9 cellular contexts compared by ENCODE assay signal in the genomic region with DNA sequence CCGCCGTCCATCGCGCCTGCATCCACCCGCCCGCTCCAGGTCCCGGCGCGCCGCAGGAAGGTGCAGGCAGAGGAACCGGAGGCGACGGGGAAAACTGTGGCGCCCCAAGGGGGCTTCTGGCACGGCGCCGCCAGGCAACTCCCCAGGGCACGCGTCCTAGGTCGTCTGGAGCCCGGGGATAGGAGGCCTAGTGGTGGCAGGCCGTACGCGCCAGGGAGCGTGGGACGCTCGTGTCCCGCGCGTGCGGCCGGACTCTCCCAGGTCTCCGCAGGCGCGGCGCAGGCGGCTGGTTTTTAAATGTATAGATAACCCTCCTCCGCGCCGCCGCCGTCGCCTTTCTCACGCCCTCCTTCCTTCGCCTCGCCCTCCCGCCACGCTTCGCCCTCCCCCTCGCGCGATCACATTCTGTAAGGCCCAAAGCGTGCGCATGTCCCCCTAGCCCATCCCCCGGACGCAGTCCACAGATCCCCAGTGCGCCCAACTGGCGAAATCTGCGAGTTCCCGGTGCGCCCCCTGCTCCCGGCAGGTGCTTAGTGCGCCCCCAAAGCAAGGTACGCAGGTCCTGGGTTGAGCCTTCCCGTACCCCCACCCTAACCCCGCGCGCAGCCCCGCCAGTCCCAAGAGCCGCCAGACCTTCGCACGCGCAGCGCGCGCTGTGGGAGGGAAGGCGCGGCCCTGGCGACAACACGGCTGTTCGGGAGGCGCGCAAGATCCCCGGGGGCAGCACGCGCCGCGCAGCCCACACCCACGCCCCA. TPM values are rescaled to one million over a fixed set of nuclear protein-coding genes. Genes with fewer than 3 reads are reported as not detected.
A peak's percentile ranks its signal among the peaks of the same experiment; 100 is the strongest.
DNase-seq lines count a peak whose midpoint lies in the region; ATAC-seq and TF ChIP-seq lines count a peak whose summit lies in the region.
"Had no signal": no experiment of that assay in that cellular context is flagged by ENCODE, and none has a peak within 500 bp of the region (broad histone marks: within the 10 kb centered on the region; RNA-seq: fewer than 3 reads in every experiment).

A gene with protein sequence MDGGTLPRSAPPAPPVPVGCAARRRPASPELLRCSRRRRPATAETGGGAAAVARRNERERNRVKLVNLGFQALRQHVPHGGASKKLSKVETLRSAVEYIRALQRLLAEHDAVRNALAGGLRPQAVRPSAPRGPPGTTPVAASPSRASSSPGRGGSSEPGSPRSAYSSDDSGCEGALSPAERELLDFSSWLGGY (minus strand): TSS at position 267 of the 755 bp plus-strand sequence. CDS start 256 bp downstream, at position 11.

- no peaks in the 10 kb centered on the region for H3K79me1 ChIP-seq in H9 (ENCODE audit: insufficient read depth, low read depth, low read length, poor library complexity, severe bottlenecking)

- peak; percentile 32 for DNase-seq in H9
- no peak for DNase-seq in activated CD4-positive, alpha-beta memory T cell treated with anti-CD3 and anti-CD28 coated beads, Interleukin-2, amount 10 ng/mL, durations not matched to agents 7 days and 5 days
- DNase-seq in stimulated activated CD4-positive, alpha-beta T cell treated with anti-CD3 and anti-CD28 coated beads, Interleukin-15, amount 100 ng/mL, for 24 hours = no peak
- DNase-seq in NK-92 (lab: John Stamatoyannopoulos, UW; ENCODE audit: unreplicated experiment) = no peak
- DNase-seq in inferior parietal cortex (ENCODE audit: extremely low spot score) = no peak

- no peak within 1 kb of the TSS for H2BK120ac ChIP-seq in H9 (ENCODE audit: low read depth, low read length, poor library complexity, severe bottlenecking)

- H3K4ac ChIP-seq in H9 (ENCODE audit: low read depth, low read length) = no peak within 1 kb of the TSS

- no peaks in the 10 kb centered on the region for H3K36me3 ChIP-seq in iPS-15b (ENCODE audit: control insufficient read depth, insufficient read depth, low read length)
- no peaks in the 10 kb centered on the region for H3K36me3 ChIP-seq in skeletal muscle satellite cell (ENCODE audit: insufficient read depth, low read length)

- no peaks in the 10 kb centered on the region; a peak in 1 of 7 replicates for H3K36me3 Mint-ChIP-seq in H9 (ENCODE audit: insufficient read depth in 1 of 3, low read depth in 3 of 3)
- no peaks in the 10 kb centered on the region for H3K36me3 Mint-ChIP-seq in activated CD4-positive, alpha-beta memory T cell treated with anti-CD3 and anti-CD28 coated beads, Interleukin-2, amount 10 ng/mL, durations not matched to agents 7 days and 5 days (ENCODE audit: low read depth)

- peak within 1 kb of the TSS; percentile 32 for H3K4me3 ChIP-seq in iPS-15b (ENCODE audit: low read depth, low read length)
- peak within 1 kb of the TSS; percentile 58 for H3K4me3 ChIP-seq in skeletal muscle satellite cell (ENCODE audit: low read length)

- H3K23me2 ChIP-seq in H9 (ENCODE audit: insufficient read length, low read depth, low read length, poor library complexity, severe bottlenecking) = peaks cover 7% of the 10 kb centered on the region

- POLR2A ChIA-PET in activated CD4-positive, alpha-beta memory T cell treated with anti-CD3 and anti-CD28 coated beads, Interleukin-2, amount 10 ng/mL, durations not matched to agents 7 days and 5 days (lab: Charles Lee) = interaction anchor here (1.0 to 1.1 kb wide), 2 partner anchors 30 to 32 kb away, joined by 3 to 4 read pairs; no protein-coding TSS in a partner anchor

- H3T11ph ChIP-seq in H9 (ENCODE audit: low read length) = no peak within 1 kb of the TSS

- H4K20me1 ChIP-seq in H9 (ENCODE audit: control insufficient read depth, insufficient read depth, insufficient read length) = peaks cover 4% of the 10 kb centered on the region

- H2BK20ac ChIP-seq in H9 (ENCODE audit: low read depth, low read length, poor library complexity, severe bottlenecking) = no peak within 1 kb of the TSS

- H2BK12ac ChIP-seq in H9 (ENCODE audit: insufficient read length, low read depth, low read length) = no peak within 1 kb of the TSS

- no peak for ATAC-seq in HG02798 (IDR thresholded peaks at IDR 0.05; ENCODE audit: poor library complexity, unreplicated experiment)

- H3K27me3 ChIP-seq in H9 (ENCODE audit: insufficient read depth, low read length) = peaks cover 32% of the 10 kb centered on the region; the same call in 1 of the 2 replicates
- H3K27me3 ChIP-seq in iPS-15b (ENCODE audit: control insufficient read depth, insufficient read depth, low read length) = peaks cover 69% of the 10 kb centered on the region
- peaks cover 87% of the 10 kb centered on the region for H3K27me3 ChIP-seq in skeletal muscle satellite cell (ENCODE audit: control insufficient read depth, insufficient read depth, low read length)

- H3K9me3 ChIP-seq in H9 (ENCODE audit: control insufficient read depth, low read depth, low read length) = no peaks in the 10 kb centered on the region
- no peaks in the 10 kb centered on the region for H3K9me3 ChIP-seq in iPS-15b (ENCODE audit: control insufficient read depth, insufficient read depth, low read length)
- no peaks in the 10 kb centered on the region for H3K9me3 ChIP-seq in skeletal muscle satellite cell (replicated peaks; ENCODE audit: low read length)

- no peak for TF ChIP-seq CTCF in H9 (conservative IDR thresholded peaks at IDR 0.05)

- no peak within 1 kb of the TSS for H2AFZ ChIP-seq in H9 (ENCODE audit: low read length)

- H2BK15ac ChIP-seq in H9 (ENCODE audit: low read depth, low read length) = no peak within 1 kb of the TSS

- no peaks in the 10 kb centered on the region for H3K79me2 ChIP-seq in H9 (ENCODE audit: insufficient read depth, low read length)

- H3K27ac ChIP-seq in H9 (ENCODE audit: insufficient read length, low read depth, low read length) = no peak within 1 kb of the TSS

- H3K4me1 ChIP-seq in H9 (ENCODE audit: insufficient read depth, low read length) = no peaks in the 10 kb centered on the region
- no peaks in the 10 kb centered on the region for H3K4me1 ChIP-seq in iPS-15b (ENCODE audit: control insufficient read depth, insufficient read depth, low read length)
- no peaks in the 10 kb centered on the region for H3K4me1 ChIP-seq in skeletal muscle satellite cell (ENCODE audit: control insufficient read depth, insufficient read depth, low read length)

- H3K4me2 ChIP-seq in H9 (ENCODE audit: insufficient read depth, insufficient read length, low read length) (peak within 1 kb of the TSS; percentile 20), skeletal muscle satellite cell (ENCODE audit: low read length) (peak within 1 kb of the TSS; percentile 71)

- H4K5ac ChIP-seq in H9 (ENCODE audit: insufficient read length, low read depth, low read length) = no peak within 1 kb of the TSS

- no peak within 1 kb of the TSS for H3K14ac ChIP-seq in H9 (ENCODE audit: insufficient read depth, low read length)

- H3K27me3 Mint-ChIP-seq in H9 (ENCODE audit: low read depth) = peaks cover 93% of the 10 kb centered on the region
- peaks cover 51% of the 10 kb centered on the region for H3K27me3 Mint-ChIP-seq in activated CD4-positive, alpha-beta memory T cell treated with anti-CD3 and anti-CD28 coated beads, Interleukin-2, amount 10 ng/mL, durations not matched to agents 7 days and 5 days

- no peak within 1 kb of the TSS for H2AK5ac ChIP-seq in H9 (ENCODE audit: insufficient read length, low read length)

- H3K56ac ChIP-seq in H9 (ENCODE audit: insufficient read length, low read depth, low read length) = no peak within 1 kb of the TSS

- H2BK5ac ChIP-seq in H9 (ENCODE audit: insufficient read length, low read length) = no peak within 1 kb of the TSS

- peaks cover 4 to 13% of the 10 kb centered on the region in 2 experiments for H3K4me1 Mint-ChIP-seq in H9
- peaks cover 30% of the 10 kb centered on the region for H3K4me1 Mint-ChIP-seq in activated CD4-positive, alpha-beta memory T cell treated with anti-CD3 and anti-CD28 coated beads, Interleukin-2, amount 10 ng/mL, durations not matched to agents 7 days and 5 days

- H4K8ac ChIP-seq in H9 (replicated peaks; ENCODE audit: insufficient read length, low read depth, low read length) = no peak within 1 kb of the TSS

- peaks cover 0 to 3% of the 10 kb centered on the region in 2 experiments; a peak in 4 of 5 replicates for H3K9me3 Mint-ChIP-seq in H9
- H3K9me3 Mint-ChIP-seq in activated CD4-positive, alpha-beta memory T cell treated with anti-CD3 and anti-CD28 coated beads, Interleukin-2, amount 10 ng/mL, durations not matched to agents 7 days and 5 days = no peaks in the 10 kb centered on the region

- H3K18ac ChIP-seq in H9 (ENCODE audit: insufficient read length, low read depth, low read length) = no peak within 1 kb of the TSS

- H3K9ac ChIP-seq in H9 (ENCODE audit: extremely low read depth, insufficient read length, low read length) (no peak within 1 kb of the TSS), iPS-15b (ENCODE audit: low read depth, low read length) (no peak within 1 kb of the TSS), skeletal muscle satellite cell (ENCODE audit: low read depth, low read length) (no peak within 1 kb of the TSS)

- WGBS in H9 (ENCODE audit: extremely low coverage, insufficient read length, low lambda C conversion rate) = no CpG with 5 or more reads among the region's 89 CpGs

- no peak within 1 kb of the TSS for H3K23ac ChIP-seq in H9 (ENCODE audit: insufficient read length, low read depth, low read length)

- CTCF ChIA-PET in activated CD4-positive, alpha-beta memory T cell treated with anti-CD3 and anti-CD28 coated beads, Interleukin-2, amount 10 ng/mL, durations not matched to agents 7 days and 5 days (lab: Charles Lee) = interaction anchor here (2.3 kb wide), 1 partner anchor 35 kb away, joined by 9 read pairs; no protein-coding TSS in a partner anchor

- peak within 1 kb of the TSS; percentile 50 to 75 for H3K4me3 Mint-ChIP-seq in H9
- peak within 1 kb of the TSS; percentile 48 for H3K4me3 Mint-ChIP-seq in activated CD4-positive, alpha-beta memory T cell treated with anti-CD3 and anti-CD28 coated beads, Interleukin-2, amount 10 ng/mL, durations not matched to agents 7 days and 5 days

- no peak within 1 kb of the TSS for H4K91ac ChIP-seq in H9 (ENCODE audit: insufficient read length, low read depth, low read length)

- no peak within 1 kb of the TSS for H3K27ac Mint-ChIP-seq in H9
- H3K27ac Mint-ChIP-seq in activated CD4-positive, alpha-beta memory T cell treated with anti-CD3 and anti-CD28 coated beads, Interleukin-2, amount 10 ng/mL, durations not matched to agents 7 days and 5 days = no peak within 1 kb of the TSS

RNA-seq across cellular contexts. Expression of the gene that starts here (rescaled TPM):
- total RNA-seq in H9 (2021) = 0.35 TPM in 2 replicates
- under 1 TPM; 0.35 to 0.68 TPM for total RNA-seq in activated CD4-positive, alpha-beta memory T cell treated with anti-CD3 and anti-CD28 coated beads, Interleukin-2, amount 10 ng/mL, durations not matched to agents 7 days and 5 days
- not detected in 2 replicates for total RNA-seq in skeletal muscle satellite cell (2012; rRNA removed)
- total RNA-seq: pulmonary artery endothelial cell had no signal

Comparison
In these comparisons a context has a peak if more than half of its experiments do, and no peak if none do; other contexts are left out.
1. Peak in DNase-seq and H3K4me2 ChIP-seq in H9; RNA of the gene not detected or under 1 TPM.